24 cellular contexts compared by ENCODE assay signal in genomic region chr1:159163609-159164008, GRCh38. TPM values are rescaled to one million over a fixed set of nuclear protein-coding genes. Genes with fewer than 3 reads are reported as not detected.
DNase-seq lines count a peak whose midpoint lies in the region; ATAC-seq, FAIRE-seq and TF ChIP-seq lines count a peak whose summit lies in the region.
"Had no signal": no experiment of that assay in that cellular context is flagged by ENCODE, and none has a peak within 500 bp of the region (broad histone marks: within the 10 kb centered on the region; RNA-seq: fewer than 3 reads in every experiment).

No MANE protein-coding gene starts in this region.

- H2BK12ac ChIP-seq in H1 (ENCODE audit: low read depth, low read length): no peak overlapping the region

- no peak overlapping the region for H4K91ac ChIP-seq in H1 (replicated peaks; ENCODE audit: insufficient read length, low read length)

- POLR2A ChIA-PET in H1 (lab: Charles Lee; ENCODE audit: partially characterized antibody): no interaction called here

- H3K23ac ChIP-seq in H1 (ENCODE audit: insufficient read length): no peak overlapping the region

- H2BK5ac ChIP-seq in H1 (ENCODE audit: low read depth, low read length): no peak overlapping the region

- H2BK15ac ChIP-seq in H1 (ENCODE audit: low read length): no peak overlapping the region

- no peak overlapping the region for H3K18ac ChIP-seq in H1 (ENCODE audit: extremely low read depth, low read length)

- H2AK5ac ChIP-seq in H1 (ENCODE audit: low read depth, low read length): no peak overlapping the region

- no peak for TF ChIP-seq RAD21 in H1 (IDR thresholded peaks at IDR 0.05 in 1 of 2, conservative IDR thresholded peaks at IDR 0.05 in 1 of 2; ENCODE audit: low read depth in 2 of 2, low read length in 2 of 2)

- no peak overlapping the region for H3K14ac ChIP-seq in H1 (ENCODE audit: insufficient read length)

- H3K9ac ChIP-seq in H1 (replicated peaks in 1 of 4; ENCODE audit: extremely low read depth in 1 of 4, low read depth in 3 of 4, low read length in 3 of 4): no peak overlapping the region; a peak in 1 of 7 replicates
- H3K9ac ChIP-seq in neural progenitor cell: no peak overlapping the region

- H4K5ac ChIP-seq in H1 (ENCODE audit: insufficient read length, low read depth, low read length): no peak overlapping the region

- no peaks in the 10 kb centered on the region for H3K27me3 Mint-ChIP-seq in neural progenitor cell (ENCODE audit: insufficient read depth, low read depth)
- peaks cover 57% of the 10 kb centered on the region for H3K27me3 Mint-ChIP-seq in activated CD8-positive, alpha-beta memory T cell treated with anti-CD3 and anti-CD28 coated beads, Interleukin-2, amount 10 ng/mL, durations not matched to agents 7 days and 5 days
- H3K27me3 Mint-ChIP-seq: B cell had no signal

- H3K4me3 Mint-ChIP-seq in neural progenitor cell: no peak overlapping the region
- no peak overlapping the region for H3K4me3 Mint-ChIP-seq in activated CD8-positive, alpha-beta memory T cell treated with anti-CD3 and anti-CD28 coated beads, Interleukin-2, amount 10 ng/mL, durations not matched to agents 7 days and 5 days
- H3K4me3 Mint-ChIP-seq: B cell, CD14-positive monocyte had no signal

- no peak overlapping the region for H3K4ac ChIP-seq in H1 (replicated peaks; ENCODE audit: insufficient read length, low read depth, low read length)

- TF ChIP-seq POLR2A in H1 (IDR thresholded peaks at IDR 0.05; ENCODE audit: control extremely low read depth in 1 of 2, low read depth in 2 of 2, low read length in 2 of 2): no peak

- H3K79me1 ChIP-seq in H1 (ENCODE audit: low read depth, low read length): no peaks in the 10 kb centered on the region

- H3F3A ChIP-seq in neural progenitor cell (ENCODE audit: low read depth): no peaks in the 10 kb centered on the region

- no peak overlapping the region for H4K8ac ChIP-seq in H1 (ENCODE audit: extremely low read depth, insufficient read depth, low read length)

- H3K4me1 ChIP-seq in H1 (replicated peaks in 1 of 4; ENCODE audit: control insufficient read depth in 3 of 4, insufficient read depth in 4 of 4, low read length in 3 of 4) (peaks cover 0 to 4% (median 1%) of the 10 kb centered on the region in 4 experiments; a peak in 3 of 7 replicates), neural progenitor cell (no peaks in the 10 kb centered on the region)
- H3K4me1 ChIP-seq: SJSA1 had no signal

- H3K4me2 ChIP-seq in H1 (ENCODE audit: insufficient read depth in 1 of 2, low read depth in 2 of 2, low read length in 2 of 2) (no peak overlapping the region), neural progenitor cell (no peak overlapping the region)

- no peaks in the 10 kb centered on the region for H3K79me2 ChIP-seq in H1 (ENCODE audit: control insufficient read depth in 1 of 2, insufficient read depth in 2 of 2, low read length in 2 of 2)
- H3K79me2 ChIP-seq in neural progenitor cell (ENCODE audit: low read depth): no peaks in the 10 kb centered on the region

- H2AFZ ChIP-seq in H1 (ENCODE audit: low read length) (no peak overlapping the region), neural progenitor cell (replicated peaks) (no peak overlapping the region)

- no peak overlapping the region for H2BK20ac ChIP-seq in H1 (ENCODE audit: low read length)

- WGBS in H1 (ENCODE audit: extremely low coverage in 1 of 2, insufficient coverage in 1 of 2, insufficient read length in 1 of 2, insufficient replicate concordance in 2 of 2, low coverage in 1 of 2, low lambda C conversion rate in 2 of 2, missing lambda C conversion rate in 1 of 2), 2 experiments: 58% methylated on average over 6 of the region's 6 CpGs; no CpG with 5 or more reads in 1 of the 2 experiments

- H3K36me3 ChIP-seq in H1 (ENCODE audit: control insufficient read depth in 2 of 4, insufficient read depth in 4 of 4, low read length in 3 of 4): no peaks in the 10 kb centered on the region
- no peaks in the 10 kb centered on the region for H3K36me3 ChIP-seq in neural progenitor cell
- H3K36me3 ChIP-seq: MG63, SJSA1 had no signal

- no peaks in the 10 kb centered on the region for H3K9me3 ChIP-seq in H1 (ENCODE audit: insufficient read depth in 2 of 2, low read depth in 1 of 2, low read length in 1 of 2)
- no peaks in the 10 kb centered on the region for H3K9me3 ChIP-seq in neural progenitor cell (ENCODE audit: low read depth)
- H3K9me3 ChIP-seq: MG63, SJSA1 had no signal

- no peak overlapping the region for H2BK120ac ChIP-seq in H1 (replicated peaks; ENCODE audit: low read depth, low read length)

- no peak for TF ChIP-seq EP300 in H1 (IDR thresholded peaks at IDR 0.05; ENCODE audit: borderline replicate concordance in 1 of 2, low read depth in 2 of 2, low read length in 2 of 2)

- CTCF ChIA-PET in H1 (lab: Charles Lee; ENCODE audit: partially characterized antibody): interaction anchor here (0.6 to 12.4 kb wide), 8 partner anchors 15 to 95 kb away, joined by 3 to 367 read pairs (median 4); partner anchors contain the start of gene ACKR1
- CTCF ChIA-PET in activated CD8-positive, alpha-beta memory T cell treated with anti-CD3 and anti-CD28 coated beads, Interleukin-2, amount 10 ng/mL, durations not matched to agents 7 days and 5 days (lab: Charles Lee): no interaction called here

- FAIRE-seq in H1 (lab: Jason Lieb, UNC): no peak
- FAIRE-seq: A204.1, RCC 7860 had no signal

- no peak overlapping the region for H3K56ac ChIP-seq in H1 (replicated peaks; ENCODE audit: insufficient read length, low read depth, low read length)

- ATAC-seq in GM21619 (IDR thresholded peaks at IDR 0.05; ENCODE audit: unreplicated experiment): no peak
- ATAC-seq in activated CD8-positive, alpha-beta memory T cell treated with anti-CD3 and anti-CD28 coated beads, Interleukin-2, amount 10 ng/mL, durations not matched to agents 7 days and 5 days: no peak

- H4K20me1 ChIP-seq in H1 (replicated peaks in 1 of 2; ENCODE audit: control insufficient read depth in 1 of 2, insufficient read depth in 2 of 2, low read length in 2 of 2): no peaks in the 10 kb centered on the region
- peaks cover 12% of the 10 kb centered on the region for H4K20me1 ChIP-seq in neural progenitor cell (ENCODE audit: low read depth)

- H3K9me3 Mint-ChIP-seq in neural progenitor cell: no peaks in the 10 kb centered on the region
- no peaks in the 10 kb centered on the region for H3K9me3 Mint-ChIP-seq in activated CD8-positive, alpha-beta memory T cell treated with anti-CD3 and anti-CD28 coated beads, Interleukin-2, amount 10 ng/mL, durations not matched to agents 7 days and 5 days (ENCODE audit: low read depth)
- H3K9me3 Mint-ChIP-seq: CD14-positive monocyte had no signal

- H3K36me3 Mint-ChIP-seq in neural progenitor cell: no peaks in the 10 kb centered on the region
- H3K36me3 Mint-ChIP-seq in activated CD8-positive, alpha-beta memory T cell treated with anti-CD3 and anti-CD28 coated beads, Interleukin-2, amount 10 ng/mL, durations not matched to agents 7 days and 5 days: no peaks in the 10 kb centered on the region
- H3K36me3 Mint-ChIP-seq: CD14-positive monocyte had no signal

- H3K4me3 ChIP-seq in H1 (ENCODE audit: extremely low read depth in 1 of 4, insufficient read depth in 2 of 4, low read depth in 3 of 4, low read length in 4 of 4) (no peak overlapping the region), neural progenitor cell (no peak overlapping the region)
- H3K4me3 ChIP-seq: MG63, SJSA1 had no signal

- peaks cover 24% of the 10 kb centered on the region for H3K4me1 Mint-ChIP-seq in neural progenitor cell
- peaks cover 2% of the 10 kb centered on the region for H3K4me1 Mint-ChIP-seq in activated CD8-positive, alpha-beta memory T cell treated with anti-CD3 and anti-CD28 coated beads, Interleukin-2, amount 10 ng/mL, durations not matched to agents 7 days and 5 days

- no peak overlapping the region for H3K27ac Mint-ChIP-seq in neural progenitor cell
- no peak overlapping the region for H3K27ac Mint-ChIP-seq in activated CD8-positive, alpha-beta memory T cell treated with anti-CD3 and anti-CD28 coated beads, Interleukin-2, amount 10 ng/mL, durations not matched to agents 7 days and 5 days
- H3K27ac Mint-ChIP-seq: B cell, CD14-positive monocyte had no signal

- H3K23me2 ChIP-seq in H1 (ENCODE audit: low read depth, low read length): no peaks in the 10 kb centered on the region

- H3K27ac ChIP-seq in H1 (ENCODE audit: low read depth, low read length): no peak overlapping the region
- H3K27ac ChIP-seq in neural progenitor cell: no peak overlapping the region
- H3K27ac ChIP-seq: SJSA1 had no signal

- no peaks in the 10 kb centered on the region for H3K27me3 ChIP-seq in H1 (replicated peaks in 1 of 4; ENCODE audit: control insufficient read depth in 3 of 4, extremely low read depth in 1 of 4, insufficient read depth in 3 of 4, low read length in 3 of 4)
- H3K27me3 ChIP-seq in neural progenitor cell: no peaks in the 10 kb centered on the region

- DNase-seq in NCI-H524 (lab: John Stamatoyannopoulos, UW) (peak; percentile 22 to 47), NCI-H524 treated with DMSO at 0.1 percent for 48 hours (lab: John Stamatoyannopoulos, UW) (no peak), LHCN-M2 (ENCODE audit: low read depth) (peak; percentile 47), H1 (ENCODE audit: low read depth in 1 of 2, low spot score in 2 of 2) (no peak), neural progenitor cell (ENCODE audit: low spot score) (peak; percentile 36)
- DNase-seq in activated CD4-positive, CD25-positive, alpha-beta regulatory T cell treated with anti-CD3 and anti-CD28 coated beads, Interleukin-2, amount 50 U/mL, for 72 hours: no peak
- no peak for DNase-seq in activated CD8-positive, alpha-beta memory T cell treated with anti-CD3 and anti-CD28 coated beads, Interleukin-2, amount 10 ng/mL, durations not matched to agents 7 days and 5 days
- DNase-seq: EL, GF-D8, Kasumi-1, MG63, NCI-H1436, NCI-H187 treated with DMSO at 0.1 percent for 48 hours, NCI-H2107, NCI-H345, NCI-H748 treated with DMSO at 0.1 percent for 48 hours, OCI-M1 had no signal

- TF ChIP-seq CTCF in H1 (IDR thresholded peaks at IDR 0.05; ENCODE audit: control extremely low read depth in 1 of 3, insufficient read depth in 1 of 3, low read depth in 1 of 3, low read length in 3 of 3) (no peak), neural progenitor cell (IDR thresholded peaks at IDR 0.05) (no peak)

RNA-seq across cellular contexts. Expression of gene CADM3, which starts 7.8 kb away (rescaled TPM):
- total RNA-seq in LHCN-M2 (2014; rRNA removed) (0.86 and 1.0 TPM in 2 replicates), neural progenitor cell (ENCODE audit: low replicate concordance) (6.9 and 15.3 TPM in 2 replicates)
- polyA plus RNA-seq in LHCN-M2 (2012): 2.8 TPM
- 8.3 and 8.9 TPM in 2 replicates for total RNA-seq in H1 (2021; fragmentation: NEBNext Ultra II Directional; extraction: Animal tissue kit (Norgen Biotek cat#: 25700))
- 8.0 and 8.5 TPM in 2 replicates for polyA plus RNA-seq in H1 (2011; rRNA removed)
- 8.1 TPM for polyA plus RNA-seq in H1 (2011; cell fraction: cytosol; rRNA removed)
- 14.4 TPM for polyA plus RNA-seq in H1 (2011; cell fraction: nucleus; rRNA removed)
- 6.9 to 12.6 TPM (median 10.8 TPM) in 4 replicates for polyA plus RNA-seq in H1 (2012, experiment 1 of 2)
- polyA plus RNA-seq in H1 (2012, experiment 2 of 2): 6.8 TPM
- polyA plus RNA-seq in H1 (2013, experiment 1 of 2): 4.3 TPM
- polyA plus RNA-seq in H1 (2013, experiment 2 of 2): 4.5 TPM
- polyA minus RNA-seq in H1 (2011; rRNA and poly(A)+ RNA removed): 9.8 and 10.1 TPM in 2 replicates
- polyA minus RNA-seq in H1 (2011; cell fraction: cytosol; rRNA and poly(A)+ RNA removed): 5.8 TPM
- polyA minus RNA-seq in H1 (2011; cell fraction: nucleus; rRNA and poly(A)+ RNA removed): 4.6 TPM
- total RNA-seq in activated CD8-positive, alpha-beta memory T cell treated with anti-CD3 and anti-CD28 coated beads, Interleukin-2, amount 10 ng/mL, durations not matched to agents 7 days and 5 days: not detected
- total RNA-seq: SJSA1 had no signal
- polyA plus RNA-seq: CD14-positive monocyte had no signal

RNA-seq across cellular contexts. Expression of gene ACKR1, which starts 41.1 kb away (rescaled TPM):
- total RNA-seq in LHCN-M2 (2014; rRNA removed) (not detected in 2 replicates), neural progenitor cell (ENCODE audit: low replicate concordance) (0.74 TPM in 1 of 2 replicates, not detected in the other)
- polyA plus RNA-seq in LHCN-M2 (2012): 0.10 TPM
- total RNA-seq in H1 (2021; fragmentation: NEBNext Ultra II Directional; extraction: Animal tissue kit (Norgen Biotek cat#: 25700)): 0.61 TPM in 2 replicates
- 0.66 and 1.00 TPM in 2 replicates for polyA plus RNA-seq in H1 (2011; rRNA removed)
- 0.50 TPM for polyA plus RNA-seq in H1 (2011; cell fraction: cytosol; rRNA removed)
- 2.4 TPM for polyA plus RNA-seq in H1 (2011; cell fraction: nucleus; rRNA removed)
- polyA plus RNA-seq in H1 (2012, experiment 1 of 2): 0.92 to 1.3 TPM (median 1.2 TPM) in 4 replicates
- 0.84 TPM for polyA plus RNA-seq in H1 (2012, experiment 2 of 2)
- polyA plus RNA-seq in H1 (2013, experiment 1 of 2): 0.57 TPM
- 0.42 TPM for polyA plus RNA-seq in H1 (2013, experiment 2 of 2)
- polyA minus RNA-seq in H1 (2011; rRNA and poly(A)+ RNA removed): 0.27 and 0.54 TPM in 2 replicates
- not detected for polyA minus RNA-seq in H1 (2011; cell fraction: cytosol; rRNA and poly(A)+ RNA removed)
- 1.8 TPM for polyA minus RNA-seq in H1 (2011; cell fraction: nucleus; rRNA and poly(A)+ RNA removed)
- not detected for total RNA-seq in activated CD8-positive, alpha-beta memory T cell treated with anti-CD3 and anti-CD28 coated beads, Interleukin-2, amount 10 ng/mL, durations not matched to agents 7 days and 5 days
- total RNA-seq: B cell, H4, SJSA1 had no signal

Comparison
In these comparisons a context has a peak if more than half of its experiments do, and no peak if none do; other contexts are left out.
1. DNase-seq: peak in NCI-H524 (2 of 2), LHCN-M2 (single experiment) and neural progenitor cell (single experiment); none in NCI-H524 treated with DMSO at 0.1 percent for 48 hours (single experiment), H1 (0 of 2), activated CD4-positive, CD25-positive, alpha-beta regulatory T cell treated with anti-CD3 and anti-CD28 coated beads, Interleukin-2, amount 50 U/mL, for 72 hours (single experiment) and activated CD8-positive, alpha-beta memory T cell treated with anti-CD3 and anti-CD28 coated beads, Interleukin-2, amount 10 ng/mL, durations not matched to agents 7 days and 5 days (single experiment).